ENCODE assay signal across 2 cellular contexts in the genomic region with DNA sequence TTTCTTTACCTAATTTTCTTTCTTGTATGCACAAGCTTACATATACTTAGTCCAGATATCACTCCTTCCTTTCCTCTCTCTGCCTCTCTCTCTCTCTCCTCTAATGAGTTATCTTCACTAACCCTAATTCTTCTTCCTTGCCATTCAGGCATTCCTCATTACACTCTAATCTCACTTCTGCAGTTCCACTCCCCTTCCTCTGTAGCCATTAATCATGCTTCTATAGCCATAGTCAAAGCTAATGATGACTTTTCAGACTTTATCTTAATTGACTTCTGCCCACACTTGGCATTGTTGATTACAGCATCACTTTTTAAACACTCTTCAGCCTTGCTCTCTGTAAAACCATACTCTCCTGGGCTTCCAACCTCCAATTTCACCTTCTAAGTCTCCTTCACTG.
TF ChIP-seq lines count a peak whose summit lies in the region.

No MANE protein-coding gene starts in this region.

TF ChIP-seq in HEK293, 187 proteins besides CTCF, POLR2A, EP300 and RAD21 (continued from another document):
- TF ChIP-seq PRDM6 (tag by site-specific recombination; IDR thresholded peaks at IDR 0.05) (peak; percentile 63; the same call in 1 of the 2 replicates), ZNF140 (tag by site-specific recombination; IDR thresholded peaks at IDR 0.05) (0 out of 2 replicates have a peak, but pooled peaks have one; percentile 52), EGR2 (tag by site-specific recombination; IDR thresholded peaks at IDR 0.05; ENCODE audit: low read depth) (peak; percentile 55), FEZF1 (tag by site-specific recombination; IDR thresholded peaks at IDR 0.05) (peak; percentile 20; the same call in 1 of the 2 replicates), ZFHX2 (tag by site-specific recombination; conservative IDR thresholded peaks at IDR 0.05) (peak; percentile 65), WT1 (tag by site-specific recombination; IDR thresholded peaks at IDR 0.05) (peak; percentile 83), PRDM1 (tag by site-specific recombination; IDR thresholded peaks at IDR 0.05) (0 out of 2 replicates have a peak, but pooled peaks have one; percentile 20), SP7 (tag by site-specific recombination; IDR thresholded peaks at IDR 0.05) (peak; percentile 92), KLF16 (tag by site-specific recombination; IDR thresholded peaks at IDR 0.05) (0 out of 2 replicates have a peak, but pooled peaks have one; percentile 28), ZNF843 (tag by site-specific recombination; IDR thresholded peaks at IDR 0.05) (peak; percentile 56; the same call in 1 of the 2 replicates)
- TF ChIP-seq, protein P1, sequence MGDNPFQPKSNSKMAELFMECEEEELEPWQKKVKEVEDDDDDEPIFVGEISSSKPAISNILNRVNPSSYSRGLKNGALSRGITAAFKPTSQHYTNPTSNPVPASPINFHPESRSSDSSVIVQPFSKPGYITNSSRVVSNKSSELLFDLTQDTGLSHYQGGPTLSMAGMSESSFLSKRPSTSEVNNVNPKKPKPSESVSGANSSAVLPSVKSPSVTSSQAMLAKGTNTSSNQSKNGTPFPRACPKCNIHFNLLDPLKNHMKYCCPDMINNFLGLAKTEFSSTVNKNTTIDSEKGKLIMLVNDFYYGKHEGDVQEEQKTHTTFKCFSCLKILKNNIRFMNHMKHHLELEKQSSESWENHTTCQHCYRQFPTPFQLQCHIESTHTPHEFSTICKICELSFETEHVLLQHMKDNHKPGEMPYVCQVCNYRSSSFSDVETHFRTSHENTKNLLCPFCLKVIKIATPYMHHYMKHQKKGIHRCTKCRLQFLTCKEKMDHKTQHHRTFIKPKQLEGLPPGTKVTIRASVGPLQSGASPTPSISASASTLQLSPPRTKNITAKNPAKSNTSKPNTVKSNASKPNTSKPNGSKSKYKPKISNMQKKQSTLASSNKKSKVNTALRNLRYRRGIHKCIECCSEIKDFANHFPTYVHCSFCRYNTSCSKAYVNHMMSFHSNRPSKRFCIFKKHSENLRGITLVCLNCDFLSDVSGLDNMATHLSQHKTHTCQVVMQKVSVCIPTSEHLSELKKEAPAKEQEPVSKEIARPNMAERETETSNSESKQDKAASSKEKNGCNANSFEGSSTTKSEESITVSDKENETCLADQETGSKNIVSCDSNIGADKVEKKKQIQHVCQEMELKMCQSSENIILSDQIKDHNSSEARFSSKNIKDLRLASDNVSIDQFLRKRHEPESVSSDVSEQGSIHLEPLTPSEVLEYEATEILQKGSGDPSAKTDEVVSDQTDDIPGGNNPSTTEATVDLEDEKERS (tag by site-specific recombination; IDR thresholded peaks at IDR 0.05) = no peak

TF ChIP-seq in WTC11, 78 proteins besides CTCF, POLR2A, EP300 and RAD21 (continued from another document):
- TF ChIP-seq, protein P2, sequence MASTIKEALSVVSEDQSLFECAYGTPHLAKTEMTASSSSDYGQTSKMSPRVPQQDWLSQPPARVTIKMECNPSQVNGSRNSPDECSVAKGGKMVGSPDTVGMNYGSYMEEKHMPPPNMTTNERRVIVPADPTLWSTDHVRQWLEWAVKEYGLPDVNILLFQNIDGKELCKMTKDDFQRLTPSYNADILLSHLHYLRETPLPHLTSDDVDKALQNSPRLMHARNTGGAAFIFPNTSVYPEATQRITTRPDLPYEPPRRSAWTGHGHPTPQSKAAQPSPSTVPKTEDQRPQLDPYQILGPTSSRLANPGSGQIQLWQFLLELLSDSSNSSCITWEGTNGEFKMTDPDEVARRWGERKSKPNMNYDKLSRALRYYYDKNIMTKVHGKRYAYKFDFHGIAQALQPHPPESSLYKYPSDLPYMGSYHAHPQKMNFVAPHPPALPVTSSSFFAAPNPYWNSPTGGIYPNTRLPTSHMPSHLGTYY (CRISPR knock-in tag; IDR thresholded peaks at IDR 0.05) = no peak
- TF ChIP-seq NR1H2 (CRISPR knock-in tag; IDR thresholded peaks at IDR 0.05) (no peak), SMAD3 (CRISPR knock-in tag; IDR thresholded peaks at IDR 0.05; ENCODE audit: borderline replicate concordance) (no peak), KAT7 (CRISPR knock-in tag; IDR thresholded peaks at IDR 0.05; ENCODE audit: borderline replicate concordance) (no peak), OVOL2 (CRISPR knock-in tag; IDR thresholded peaks at IDR 0.05; ENCODE audit: borderline replicate concordance) (no peak), ZNF281 (CRISPR knock-in tag; IDR thresholded peaks at IDR 0.05) (no peak), TEAD4 (CRISPR knock-in tag; IDR thresholded peaks at IDR 0.05) (no peak), FOXP4 (CRISPR knock-in tag; IDR thresholded peaks at IDR 0.05) (no peak), ZBTB43 (CRISPR knock-in tag; IDR thresholded peaks at IDR 0.05) (no peak), TEAD1 (CRISPR knock-in tag; IDR thresholded peaks at IDR 0.05) (no peak), FOXK1 (CRISPR knock-in tag; IDR thresholded peaks at IDR 0.05) (no peak), RORB (CRISPR knock-in tag; IDR thresholded peaks at IDR 0.05) (no peak)
- TF ChIP-seq, protein P3, sequence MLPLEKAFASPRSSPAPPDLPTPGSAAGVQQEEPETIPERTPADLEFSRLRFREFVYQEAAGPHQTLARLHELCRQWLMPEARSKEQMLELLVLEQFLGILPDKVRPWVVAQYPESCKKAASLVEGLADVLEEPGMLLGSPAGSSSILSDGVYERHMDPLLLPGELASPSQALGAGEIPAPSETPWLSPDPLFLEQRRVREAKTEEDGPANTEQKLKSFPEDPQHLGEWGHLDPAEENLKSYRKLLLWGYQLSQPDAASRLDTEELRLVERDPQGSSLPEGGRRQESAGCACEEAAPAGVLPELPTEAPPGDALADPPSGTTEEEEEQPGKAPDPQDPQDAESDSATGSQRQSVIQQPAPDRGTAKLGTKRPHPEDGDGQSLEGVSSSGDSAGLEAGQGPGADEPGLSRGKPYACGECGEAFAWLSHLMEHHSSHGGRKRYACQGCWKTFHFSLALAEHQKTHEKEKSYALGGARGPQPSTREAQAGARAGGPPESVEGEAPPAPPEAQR (CRISPR knock-in tag; IDR thresholded peaks at IDR 0.05) = no peak
